ENCODE assay signal across 8 cellular contexts in genomic region chr15:99733268-99734039, GRCh38. TPM values are rescaled to one million over a fixed set of nuclear protein-coding genes. Genes with fewer than 3 reads are reported as not detected.
A peak's percentile ranks its signal among the peaks of the same experiment; 100 is the strongest.
DNase-seq lines count a peak whose midpoint lies in the region; ATAC-seq, FAIRE-seq and TF ChIP-seq lines count a peak whose summit lies in the region.

LYSMD4 (minus strand) TSS chr15:99733437; CDS start chr15:99731999, 1,438 bp downstream.

- CTCF ChIA-PET in H1 (lab: Charles Lee; ENCODE audit: partially characterized antibody) = interaction anchor here (0.8 to 12.7 kb wide), 6 partner anchors 21 to 465 kb away, joined by 3 to 92 read pairs (median 3); no protein-coding TSS in a partner anchor

- H3K9me3 ChIP-seq in HUES48 (ENCODE audit: control insufficient read depth, insufficient read depth, low read length) (no peaks in the 10 kb centered on the region), H1 (ENCODE audit: insufficient read depth in 2 of 2, low read depth in 1 of 2, low read length in 1 of 2) (no peaks in the 10 kb centered on the region)

- peak within 1 kb of the TSS; percentile 95; the same call in 1 of the 2 replicates for H4K8ac ChIP-seq in H1 (ENCODE audit: extremely low read depth, insufficient read depth, low read length)

- H3K14ac ChIP-seq in H1 (ENCODE audit: insufficient read length) = no peak within 1 kb of the TSS

- peaks cover 8% of the 10 kb centered on the region; the same call in 1 of the 2 replicates for H3K23me2 ChIP-seq in H1 (ENCODE audit: low read depth, low read length)

- H3K27ac ChIP-seq in HUES48 (ENCODE audit: low read depth, low read length) (peak within 1 kb of the TSS; percentile 83), H1 (ENCODE audit: low read depth, low read length) (peak within 1 kb of the TSS; percentile 83)

- peaks cover 12% of the 10 kb centered on the region; the same call in 1 of the 2 replicates for H3K36me3 ChIP-seq in HUES48 (ENCODE audit: control insufficient read depth, insufficient read depth, low read length)
- peaks cover 0 to 4% (median 2%) of the 10 kb centered on the region in 4 experiments; a peak in 3 of 8 replicates for H3K36me3 ChIP-seq in H1 (ENCODE audit: control insufficient read depth in 2 of 4, insufficient read depth in 4 of 4, low read length in 3 of 4)

- POLR2A ChIA-PET in H1 (lab: Charles Lee; ENCODE audit: partially characterized antibody) = interaction anchor here (0.7 to 2.5 kb wide), 5 partner anchors 8 to 452 kb away, joined by 3 to 11 read pairs (median 3); no protein-coding TSS in a partner anchor

- no peak for TF ChIP-seq RAD21 in H1 (IDR thresholded peaks at IDR 0.05 in 1 of 2, conservative IDR thresholded peaks at IDR 0.05 in 1 of 2; ENCODE audit: low read depth in 2 of 2, low read length in 2 of 2)

- TF ChIP-seq POLR2A in H1 (IDR thresholded peaks at IDR 0.05; ENCODE audit: control extremely low read depth in 1 of 2, low read depth in 2 of 2, low read length in 2 of 2) = peak in 1 of 2 experiments; percentile 81; a peak in 2 of 3 replicates

- H3K9ac ChIP-seq in HUES48 (ENCODE audit: low read depth, low read length) (peak within 1 kb of the TSS; percentile 49), H1 (replicated peaks in 1 of 4; ENCODE audit: extremely low read depth in 1 of 4, low read depth in 3 of 4, low read length in 3 of 4) (peak within 1 kb of the TSS; percentile 45 to 58 (median 54); a peak in 5 of 7 replicates)

- no peak within 1 kb of the TSS for H3K23ac ChIP-seq in H1 (ENCODE audit: insufficient read length)

- ATAC-seq in GM21447 (IDR thresholded peaks at IDR 0.05; ENCODE audit: unreplicated experiment) = peak; percentile 97

- TF ChIP-seq EP300 in H1 (IDR thresholded peaks at IDR 0.05; ENCODE audit: borderline replicate concordance in 1 of 2, low read depth in 2 of 2, low read length in 2 of 2) = no peak

- H2BK5ac ChIP-seq in H1 (ENCODE audit: low read depth, low read length) = peak within 1 kb of the TSS; percentile 78; the same call in 1 of the 2 replicates

- DNase-seq in D341Med (ENCODE audit: low spot score) (peak; percentile 99), NOMO-1 treated with dmso at 0.1 percent for 144 hours (lab: John Stamatoyannopoulos, UW; ENCODE audit: unreplicated experiment) (peak; percentile 94), H1 (ENCODE audit: low read depth in 1 of 2, low spot score in 2 of 2) (peak; percentile 85 to 97), mesenteric fat pad (ENCODE audit: low spot score) (peak; percentile 99)
- peak; percentile 97 to 99 (median 98) for DNase-seq in activated CD8-positive, alpha-beta memory T cell treated with anti-CD3 and anti-CD28 coated beads for 48 hours (ENCODE audit: low read depth in 2 of 3, low spot score in 2 of 3)
- DNase-seq in stimulated activated CD8-positive, alpha-beta memory T cell treated with anti-CD3 and anti-CD28 coated beads, Interleukin-12 subunit alpha, Interleukin-12 subunit beta, amount 100 ng/mL, for 4 hours (ENCODE audit: low read depth) = peak; percentile 99

- no peak within 1 kb of the TSS for H2BK12ac ChIP-seq in H1 (ENCODE audit: low read depth, low read length)

- H3K4ac ChIP-seq in H1 (replicated peaks; ENCODE audit: insufficient read length, low read depth, low read length) = peak within 1 kb of the TSS; percentile 89

- WGBS in H1 (ENCODE audit: extremely low coverage in 1 of 2, insufficient coverage in 1 of 2, insufficient read length in 1 of 2, insufficient replicate concordance in 2 of 2, low coverage in 1 of 2, low lambda C conversion rate in 2 of 2, missing lambda C conversion rate in 1 of 2), 2 experiments = 21% methylated on average over 40 of the region's 69 CpGs; no CpG with 5 or more reads in 1 of the 2 experiments

- H3K18ac ChIP-seq in H1 (ENCODE audit: extremely low read depth, low read length) = peak within 1 kb of the TSS; percentile 38

- no peak for FAIRE-seq in H1 (lab: Jason Lieb, UNC)

- H3K79me2 ChIP-seq in H1 (ENCODE audit: control insufficient read depth in 1 of 2, insufficient read depth in 2 of 2, low read length in 2 of 2) = no peaks in the 10 kb centered on the region

- no peak within 1 kb of the TSS for H2BK120ac ChIP-seq in H1 (replicated peaks; ENCODE audit: low read depth, low read length)

- H3K27me3 ChIP-seq in HUES48 (ENCODE audit: control insufficient read depth, insufficient read depth, low read length) (peaks cover 10% of the 10 kb centered on the region), H1 (replicated peaks in 1 of 4; ENCODE audit: control insufficient read depth in 3 of 4, extremely low read depth in 1 of 4, insufficient read depth in 3 of 4, low read length in 3 of 4) (peaks cover 0 to 10% (median 3%) of the 10 kb centered on the region in 4 experiments; a peak in 4 of 7 replicates)

- H3K56ac ChIP-seq in H1 (replicated peaks; ENCODE audit: insufficient read length, low read depth, low read length) = peak within 1 kb of the TSS; percentile 62

- peak within 1 kb of the TSS; percentile 85 for H4K5ac ChIP-seq in H1 (ENCODE audit: insufficient read length, low read depth, low read length)

- no peaks in the 10 kb centered on the region for H3K79me1 ChIP-seq in H1 (ENCODE audit: low read depth, low read length)

- H3K4me1 ChIP-seq in HUES48 (ENCODE audit: control insufficient read depth, insufficient read depth, low read length) (peaks cover 24% of the 10 kb centered on the region), H1 (replicated peaks in 1 of 4; ENCODE audit: control insufficient read depth in 3 of 4, insufficient read depth in 4 of 4, low read length in 3 of 4) (peaks cover 2 to 23% (median 6%) of the 10 kb centered on the region in 4 experiments; a peak in 5 of 7 replicates)

- peak within 1 kb of the TSS; percentile 79 to 87 for H3K4me2 ChIP-seq in H1 (ENCODE audit: insufficient read depth in 1 of 2, low read depth in 2 of 2, low read length in 2 of 2)

- TF ChIP-seq CTCF in H1 (IDR thresholded peaks at IDR 0.05; ENCODE audit: control extremely low read depth in 1 of 3, insufficient read depth in 1 of 3, low read depth in 1 of 3, low read length in 3 of 3) = no peak

- peak within 1 kb of the TSS; percentile 95; the same call in 1 of the 2 replicates for H2AFZ ChIP-seq in H1 (ENCODE audit: low read length)

- H4K20me1 ChIP-seq in H1 (replicated peaks in 1 of 2; ENCODE audit: control insufficient read depth in 1 of 2, insufficient read depth in 2 of 2, low read length in 2 of 2) = peaks cover 0 to 3% of the 10 kb centered on the region in 2 experiments

- no peak within 1 kb of the TSS for H2BK20ac ChIP-seq in H1 (ENCODE audit: low read length)

- H2AK5ac ChIP-seq in H1 (ENCODE audit: low read depth, low read length) = no peak within 1 kb of the TSS

- H3K4me3 ChIP-seq in HUES48 (ENCODE audit: low read depth, low read length) (peak within 1 kb of the TSS; percentile 84), H1 (ENCODE audit: extremely low read depth in 1 of 4, insufficient read depth in 2 of 4, low read depth in 3 of 4, low read length in 4 of 4) (peak within 1 kb of the TSS; percentile 70 to 88 (median 75))

- H4K91ac ChIP-seq in H1 (replicated peaks; ENCODE audit: insufficient read length, low read length) = no peak within 1 kb of the TSS

- no peak within 1 kb of the TSS for H2BK15ac ChIP-seq in H1 (ENCODE audit: low read length)

TF ChIP-seq in H1, 55 proteins besides CTCF, POLR2A, EP300 and RAD21 (continues in another document):
- TF ChIP-seq YY1 (IDR thresholded peaks at IDR 0.05; ENCODE audit: low read depth, low read length) (no peak), RFX5 (IDR thresholded peaks at IDR 0.05; ENCODE audit: borderline replicate concordance, low read depth, low read length) (no peak), GTF2F1 (IDR thresholded peaks at IDR 0.05; ENCODE audit: borderline replicate concordance, low read depth, low read length) (no peak), BACH1 (IDR thresholded peaks at IDR 0.05; ENCODE audit: low read length) (peak; percentile 87), SP1 (IDR thresholded peaks at IDR 0.05; ENCODE audit: low read depth, low read length) (no peak), POLR2AphosphoS5 (IDR thresholded peaks at IDR 0.05; ENCODE audit: low read depth, low read length) (peak; percentile 68; the same call in 1 of the 2 replicates), SAP30 (IDR thresholded peaks at IDR 0.05; ENCODE audit: insufficient read depth, insufficient replicate concordance, low read length) (no peak), MAFK (IDR thresholded peaks at IDR 0.05; ENCODE audit: low read depth, low read length) (peak; percentile 13; the same call in 1 of the 2 replicates), CHD1 (IDR thresholded peaks at IDR 0.05; ENCODE audit: low read depth, low read length) (no peak), CREB1 (IDR thresholded peaks at IDR 0.05) (peak; percentile 40; the same call in 1 of the 2 replicates), EZH2 (IDR thresholded peaks at IDR 0.05; ENCODE audit: low read depth, low read length, severe bottlenecking) (no peak), SIX5 (IDR thresholded peaks at IDR 0.05; ENCODE audit: low read depth, low read length) (no peak), ZNF274 (IDR thresholded peaks at IDR 0.05; ENCODE audit: borderline replicate concordance, extremely low read depth, low read length) (no peak), FOSL1 (IDR thresholded peaks at IDR 0.05; ENCODE audit: insufficient read depth, low read depth, low read length) (no peak), SIN3A (conservative IDR thresholded peaks at IDR 0.05 in 1 of 2, IDR thresholded peaks at IDR 0.05 in 1 of 2; ENCODE audit: low read depth in 1 of 2, low read length in 2 of 2) (no peak), PHF8 (conservative IDR thresholded peaks at IDR 0.05; ENCODE audit: low read depth, low read length) (peak; percentile 57), TBP (IDR thresholded peaks at IDR 0.05; ENCODE audit: low read depth, low read length) (peak; percentile 53; the same call in 1 of the 2 replicates), E2F6 (IDR thresholded peaks at IDR 0.05) (no peak), TAF1 (IDR thresholded peaks at IDR 0.05; ENCODE audit: low read depth, low read length) (peak; percentile 71)

RNA-seq across cellular contexts. Expression of gene LYSMD4, which starts in this region (rescaled TPM):
- total RNA-seq in H1 (2021; fragmentation: NEBNext Ultra II Directional; extraction: Animal tissue kit (Norgen Biotek cat#: 25700)) = 16.0 and 17.5 TPM in 2 replicates
- 7.5 and 11.3 TPM in 2 replicates for polyA plus RNA-seq in H1 (2011; rRNA removed)
- 13.6 TPM for polyA plus RNA-seq in H1 (2011; cell fraction: cytosol; rRNA removed)
- polyA plus RNA-seq in H1 (2011; cell fraction: nucleus; rRNA removed) = 27.5 TPM
- polyA plus RNA-seq in H1 (2012, experiment 1 of 2) = 12.1 to 14.4 TPM (median 13.3 TPM) in 4 replicates
- polyA plus RNA-seq in H1 (2012, experiment 2 of 2) = 8.9 TPM
- polyA plus RNA-seq in H1 (2013, experiment 1 of 2) = 12.4 TPM
- polyA plus RNA-seq in H1 (2013, experiment 2 of 2) = 10.9 TPM
- 11.8 and 12.3 TPM in 2 replicates for polyA minus RNA-seq in H1 (2011; rRNA and poly(A)+ RNA removed)
- 5.9 TPM for polyA minus RNA-seq in H1 (2011; cell fraction: cytosol; rRNA and poly(A)+ RNA removed)
- polyA minus RNA-seq in H1 (2011; cell fraction: nucleus; rRNA and poly(A)+ RNA removed) = 19.0 TPM
- 6.4 TPM for total RNA-seq in mesenteric fat pad

Comparison
In these comparisons a context has a peak if more than half of its experiments do, and no peak if none do; other contexts are left out.
1. Peak in every context shown above with its lines: DNase-seq, ATAC-seq, H3K4me3 ChIP-seq and H3K27ac ChIP-seq.